In the genomic region with DNA sequence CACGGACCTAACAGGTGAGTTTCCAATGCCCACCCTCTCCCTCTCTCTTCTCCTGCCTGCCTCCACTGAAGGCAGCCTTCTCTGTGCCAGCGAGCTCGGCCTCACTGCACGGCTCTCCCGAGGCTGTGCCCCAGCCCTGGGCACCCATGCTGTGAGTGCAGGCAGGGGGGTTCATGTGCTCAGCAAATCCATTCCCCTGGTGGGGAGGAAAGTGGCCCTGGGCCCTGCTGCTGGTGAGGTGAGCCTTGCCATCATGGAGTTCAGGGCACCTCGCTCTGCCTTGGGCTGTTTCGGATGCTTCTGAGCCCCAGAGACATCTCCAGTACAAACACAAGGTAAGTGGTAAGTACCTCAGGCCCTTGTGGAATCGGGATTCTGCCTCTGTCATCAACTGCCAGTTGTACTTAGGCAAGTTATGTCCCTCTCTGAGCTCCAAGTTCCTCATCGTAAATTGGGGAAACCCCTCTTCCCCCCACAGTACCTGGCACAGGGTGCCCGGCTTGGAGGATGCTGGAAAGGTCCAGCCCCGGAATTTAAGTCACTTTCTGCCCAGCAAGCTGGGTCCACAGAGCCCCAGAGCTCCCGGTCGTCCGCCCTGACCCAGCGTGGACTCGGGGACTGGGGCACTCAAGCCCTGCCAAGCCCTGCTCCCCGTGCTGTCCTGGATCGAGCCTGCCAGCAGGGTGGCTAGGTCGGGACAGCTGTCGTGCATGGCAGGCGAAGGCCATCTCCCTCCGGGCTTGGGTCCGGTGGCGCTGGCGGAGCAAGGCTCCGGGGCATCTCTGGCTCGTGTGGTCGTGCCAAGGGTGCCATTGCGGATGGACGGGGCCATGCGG, we compare ENCODE assay signal across 1 cellular context.
TF ChIP-seq lines count a peak whose summit lies in the region.

No MANE protein-coding gene starts in this region.

TF ChIP-seq in HepG2, 621 proteins besides CTCF, POLR2A, EP300 and RAD21 (continues in another document):
- TF ChIP-seq ZNF768 (CRISPR knock-in tag; IDR thresholded peaks at IDR 0.05) (peak; percentile 14; the same call in 1 of the 2 replicates), SYNCRIP (IDR thresholded peaks at IDR 0.05; ENCODE audit: insufficient read depth, low read depth, low read length) (no peak), MYNN (CRISPR knock-in tag; IDR thresholded peaks at IDR 0.05; ENCODE audit: low read depth) (no peak), ZNF232 (CRISPR knock-in tag; IDR thresholded peaks at IDR 0.05; ENCODE audit: borderline replicate concordance) (no peak), ZBTB20 (CRISPR knock-in tag; IDR thresholded peaks at IDR 0.05; ENCODE audit: borderline replicate concordance, low read depth) (peak; percentile 2; the same call in 1 of the 2 replicates), ZNF547 (CRISPR knock-in tag; IDR thresholded peaks at IDR 0.05) (no peak), ZFP1 (CRISPR knock-in tag; IDR thresholded peaks at IDR 0.05) (no peak), ZNF558 (CRISPR knock-in tag; IDR thresholded peaks at IDR 0.05; ENCODE audit: borderline replicate concordance) (0 out of 2 replicates have a peak, but pooled peaks have one; percentile 27), KDM5B (CRISPR knock-in tag; IDR thresholded peaks at IDR 0.05; ENCODE audit: borderline replicate concordance) (no peak), RBM39 (IDR thresholded peaks at IDR 0.05; ENCODE audit: low read depth, low read length, poor library complexity, severe bottlenecking) (peak; percentile 29), ZNF263 (CRISPR knock-in tag; IDR thresholded peaks at IDR 0.05) (peak; percentile 7; the same call in 1 of the 2 replicates), ZNF124 (CRISPR knock-in tag; IDR thresholded peaks at IDR 0.05) (no peak), TOE1 (CRISPR knock-in tag; IDR thresholded peaks at IDR 0.05) (no peak), ZNF501 (CRISPR knock-in tag; IDR thresholded peaks at IDR 0.05) (peak; percentile 68), ZNF891 (CRISPR knock-in tag; IDR thresholded peaks at IDR 0.05) (no peak), TBX3 (IDR thresholded peaks at IDR 0.05; ENCODE audit: borderline replicate concordance) (no peak), KMT2A (CRISPR knock-in tag; IDR thresholded peaks at IDR 0.05) (no peak), KDM5A (IDR thresholded peaks at IDR 0.05; ENCODE audit: borderline replicate concordance, low read length) (no peak)
- TF ChIP-seq, protein P1, sequence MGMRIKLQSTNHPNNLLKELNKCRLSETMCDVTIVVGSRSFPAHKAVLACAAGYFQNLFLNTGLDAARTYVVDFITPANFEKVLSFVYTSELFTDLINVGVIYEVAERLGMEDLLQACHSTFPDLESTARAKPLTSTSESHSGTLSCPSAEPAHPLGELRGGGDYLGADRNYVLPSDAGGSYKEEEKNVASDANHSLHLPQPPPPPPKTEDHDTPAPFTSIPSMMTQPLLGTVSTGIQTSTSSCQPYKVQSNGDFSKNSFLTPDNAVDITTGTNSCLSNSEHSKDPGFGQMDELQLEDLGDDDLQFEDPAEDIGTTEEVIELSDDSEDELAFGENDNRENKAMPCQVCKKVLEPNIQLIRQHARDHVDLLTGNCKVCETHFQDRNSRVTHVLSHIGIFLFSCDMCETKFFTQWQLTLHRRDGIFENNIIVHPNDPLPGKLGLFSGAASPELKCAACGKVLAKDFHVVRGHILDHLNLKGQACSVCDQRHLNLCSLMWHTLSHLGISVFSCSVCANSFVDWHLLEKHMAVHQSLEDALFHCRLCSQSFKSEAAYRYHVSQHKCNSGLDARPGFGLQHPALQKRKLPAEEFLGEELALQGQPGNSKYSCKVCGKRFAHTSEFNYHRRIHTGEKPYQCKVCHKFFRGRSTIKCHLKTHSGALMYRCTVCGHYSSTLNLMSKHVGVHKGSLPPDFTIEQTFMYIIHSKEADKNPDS (CRISPR knock-in tag; IDR thresholded peaks at IDR 0.05): 0 out of 2 replicates have a peak, but pooled peaks have one; percentile 56
- TF ChIP-seq, protein P2, sequence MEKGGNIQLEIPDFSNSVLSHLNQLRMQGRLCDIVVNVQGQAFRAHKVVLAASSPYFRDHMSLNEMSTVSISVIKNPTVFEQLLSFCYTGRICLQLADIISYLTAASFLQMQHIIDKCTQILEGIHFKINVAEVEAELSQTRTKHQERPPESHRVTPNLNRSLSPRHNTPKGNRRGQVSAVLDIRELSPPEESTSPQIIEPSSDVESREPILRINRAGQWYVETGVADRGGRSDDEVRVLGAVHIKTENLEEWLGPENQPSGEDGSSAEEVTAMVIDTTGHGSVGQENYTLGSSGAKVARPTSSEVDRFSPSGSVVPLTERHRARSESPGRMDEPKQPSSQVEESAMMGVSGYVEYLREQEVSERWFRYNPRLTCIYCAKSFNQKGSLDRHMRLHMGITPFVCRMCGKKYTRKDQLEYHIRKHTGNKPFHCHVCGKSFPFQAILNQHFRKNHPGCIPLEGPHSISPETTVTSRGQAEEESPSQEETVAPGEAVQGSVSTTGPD (CRISPR knock-in tag; IDR thresholded peaks at IDR 0.05): no peak
- TF ChIP-seq, protein P3, sequence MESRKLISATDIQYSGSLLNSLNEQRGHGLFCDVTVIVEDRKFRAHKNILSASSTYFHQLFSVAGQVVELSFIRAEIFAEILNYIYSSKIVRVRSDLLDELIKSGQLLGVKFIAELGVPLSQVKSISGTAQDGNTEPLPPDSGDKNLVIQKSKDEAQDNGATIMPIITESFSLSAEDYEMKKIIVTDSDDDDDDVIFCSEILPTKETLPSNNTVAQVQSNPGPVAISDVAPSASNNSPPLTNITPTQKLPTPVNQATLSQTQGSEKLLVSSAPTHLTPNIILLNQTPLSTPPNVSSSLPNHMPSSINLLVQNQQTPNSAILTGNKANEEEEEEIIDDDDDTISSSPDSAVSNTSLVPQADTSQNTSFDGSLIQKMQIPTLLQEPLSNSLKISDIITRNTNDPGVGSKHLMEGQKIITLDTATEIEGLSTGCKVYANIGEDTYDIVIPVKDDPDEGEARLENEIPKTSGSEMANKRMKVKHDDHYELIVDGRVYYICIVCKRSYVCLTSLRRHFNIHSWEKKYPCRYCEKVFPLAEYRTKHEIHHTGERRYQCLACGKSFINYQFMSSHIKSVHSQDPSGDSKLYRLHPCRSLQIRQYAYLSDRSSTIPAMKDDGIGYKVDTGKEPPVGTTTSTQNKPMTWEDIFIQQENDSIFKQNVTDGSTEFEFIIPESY (CRISPR knock-in tag; IDR thresholded peaks at IDR 0.05): peak; percentile 55
- TF ChIP-seq, protein P4, sequence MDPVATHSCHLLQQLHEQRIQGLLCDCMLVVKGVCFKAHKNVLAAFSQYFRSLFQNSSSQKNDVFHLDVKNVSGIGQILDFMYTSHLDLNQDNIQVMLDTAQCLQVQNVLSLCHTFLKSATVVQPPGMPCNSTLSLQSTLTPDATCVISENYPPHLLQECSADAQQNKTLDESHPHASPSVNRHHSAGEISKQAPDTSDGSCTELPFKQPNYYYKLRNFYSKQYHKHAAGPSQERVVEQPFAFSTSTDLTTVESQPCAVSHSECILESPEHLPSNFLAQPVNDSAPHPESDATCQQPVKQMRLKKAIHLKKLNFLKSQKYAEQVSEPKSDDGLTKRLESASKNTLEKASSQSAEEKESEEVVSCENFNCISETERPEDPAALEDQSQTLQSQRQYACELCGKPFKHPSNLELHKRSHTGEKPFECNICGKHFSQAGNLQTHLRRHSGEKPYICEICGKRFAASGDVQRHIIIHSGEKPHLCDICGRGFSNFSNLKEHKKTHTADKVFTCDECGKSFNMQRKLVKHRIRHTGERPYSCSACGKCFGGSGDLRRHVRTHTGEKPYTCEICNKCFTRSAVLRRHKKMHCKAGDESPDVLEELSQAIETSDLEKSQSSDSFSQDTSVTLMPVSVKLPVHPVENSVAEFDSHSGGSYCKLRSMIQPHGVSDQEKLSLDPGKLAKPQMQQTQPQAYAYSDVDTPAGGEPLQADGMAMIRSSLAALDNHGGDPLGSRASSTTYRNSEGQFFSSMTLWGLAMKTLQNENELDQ (CRISPR knock-in tag; IDR thresholded peaks at IDR 0.05; ENCODE audit: borderline replicate concordance): no peak
- TF ChIP-seq, protein P5, sequence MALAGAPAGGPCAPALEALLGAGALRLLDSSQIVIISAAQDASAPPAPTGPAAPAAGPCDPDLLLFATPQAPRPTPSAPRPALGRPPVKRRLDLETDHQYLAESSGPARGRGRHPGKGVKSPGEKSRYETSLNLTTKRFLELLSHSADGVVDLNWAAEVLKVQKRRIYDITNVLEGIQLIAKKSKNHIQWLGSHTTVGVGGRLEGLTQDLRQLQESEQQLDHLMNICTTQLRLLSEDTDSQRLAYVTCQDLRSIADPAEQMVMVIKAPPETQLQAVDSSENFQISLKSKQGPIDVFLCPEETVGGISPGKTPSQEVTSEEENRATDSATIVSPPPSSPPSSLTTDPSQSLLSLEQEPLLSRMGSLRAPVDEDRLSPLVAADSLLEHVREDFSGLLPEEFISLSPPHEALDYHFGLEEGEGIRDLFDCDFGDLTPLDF (CRISPR knock-in tag; IDR thresholded peaks at IDR 0.05): no peak
- TF ChIP-seq, protein P6, sequence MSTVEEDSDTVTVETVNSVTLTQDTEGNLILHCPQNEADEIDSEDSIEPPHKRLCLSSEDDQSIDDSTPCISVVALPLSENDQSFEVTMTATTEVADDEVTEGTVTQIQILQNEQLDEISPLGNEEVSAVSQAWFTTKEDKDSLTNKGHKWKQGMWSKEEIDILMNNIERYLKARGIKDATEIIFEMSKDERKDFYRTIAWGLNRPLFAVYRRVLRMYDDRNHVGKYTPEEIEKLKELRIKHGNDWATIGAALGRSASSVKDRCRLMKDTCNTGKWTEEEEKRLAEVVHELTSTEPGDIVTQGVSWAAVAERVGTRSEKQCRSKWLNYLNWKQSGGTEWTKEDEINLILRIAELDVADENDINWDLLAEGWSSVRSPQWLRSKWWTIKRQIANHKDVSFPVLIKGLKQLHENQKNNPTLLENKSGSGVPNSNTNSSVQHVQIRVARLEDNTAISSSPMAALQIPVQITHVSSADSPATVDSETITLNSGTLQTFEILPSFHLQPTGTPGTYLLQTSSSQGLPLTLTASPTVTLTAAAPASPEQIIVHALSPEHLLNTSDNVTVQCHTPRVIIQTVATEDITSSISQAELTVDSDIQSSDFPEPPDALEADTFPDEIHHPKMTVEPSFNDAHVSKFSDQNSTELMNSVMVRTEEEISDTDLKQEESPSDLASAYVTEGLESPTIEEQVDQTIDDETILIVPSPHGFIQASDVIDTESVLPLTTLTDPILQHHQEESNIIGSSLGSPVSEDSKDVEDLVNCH (CRISPR knock-in tag; IDR thresholded peaks at IDR 0.05): no peak
- TF ChIP-seq, protein P7, sequence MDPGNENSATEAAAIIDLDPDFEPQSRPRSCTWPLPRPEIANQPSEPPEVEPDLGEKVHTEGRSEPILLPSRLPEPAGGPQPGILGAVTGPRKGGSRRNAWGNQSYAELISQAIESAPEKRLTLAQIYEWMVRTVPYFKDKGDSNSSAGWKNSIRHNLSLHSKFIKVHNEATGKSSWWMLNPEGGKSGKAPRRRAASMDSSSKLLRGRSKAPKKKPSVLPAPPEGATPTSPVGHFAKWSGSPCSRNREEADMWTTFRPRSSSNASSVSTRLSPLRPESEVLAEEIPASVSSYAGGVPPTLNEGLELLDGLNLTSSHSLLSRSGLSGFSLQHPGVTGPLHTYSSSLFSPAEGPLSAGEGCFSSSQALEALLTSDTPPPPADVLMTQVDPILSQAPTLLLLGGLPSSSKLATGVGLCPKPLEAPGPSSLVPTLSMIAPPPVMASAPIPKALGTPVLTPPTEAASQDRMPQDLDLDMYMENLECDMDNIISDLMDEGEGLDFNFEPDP (CRISPR knock-in tag; conservative IDR thresholded peaks at IDR 0.05): no peak
- TF ChIP-seq, protein P8, sequence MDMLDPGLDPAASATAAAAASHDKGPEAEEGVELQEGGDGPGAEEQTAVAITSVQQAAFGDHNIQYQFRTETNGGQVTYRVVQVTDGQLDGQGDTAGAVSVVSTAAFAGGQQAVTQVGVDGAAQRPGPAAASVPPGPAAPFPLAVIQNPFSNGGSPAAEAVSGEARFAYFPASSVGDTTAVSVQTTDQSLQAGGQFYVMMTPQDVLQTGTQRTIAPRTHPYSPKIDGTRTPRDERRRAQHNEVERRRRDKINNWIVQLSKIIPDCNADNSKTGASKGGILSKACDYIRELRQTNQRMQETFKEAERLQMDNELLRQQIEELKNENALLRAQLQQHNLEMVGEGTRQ (IDR thresholded peaks at IDR 0.05; ENCODE audit: low read depth, low read length): no peak
- TF ChIP-seq, protein P8 (CRISPR knock-in tag; IDR thresholded peaks at IDR 0.05; ENCODE audit: borderline replicate concordance): no peak
- TF ChIP-seq, protein P9, sequence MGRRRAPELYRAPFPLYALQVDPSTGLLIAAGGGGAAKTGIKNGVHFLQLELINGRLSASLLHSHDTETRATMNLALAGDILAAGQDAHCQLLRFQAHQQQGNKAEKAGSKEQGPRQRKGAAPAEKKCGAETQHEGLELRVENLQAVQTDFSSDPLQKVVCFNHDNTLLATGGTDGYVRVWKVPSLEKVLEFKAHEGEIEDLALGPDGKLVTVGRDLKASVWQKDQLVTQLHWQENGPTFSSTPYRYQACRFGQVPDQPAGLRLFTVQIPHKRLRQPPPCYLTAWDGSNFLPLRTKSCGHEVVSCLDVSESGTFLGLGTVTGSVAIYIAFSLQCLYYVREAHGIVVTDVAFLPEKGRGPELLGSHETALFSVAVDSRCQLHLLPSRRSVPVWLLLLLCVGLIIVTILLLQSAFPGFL (CRISPR knock-in tag; IDR thresholded peaks at IDR 0.05): no peak
- TF ChIP-seq, protein P10, sequence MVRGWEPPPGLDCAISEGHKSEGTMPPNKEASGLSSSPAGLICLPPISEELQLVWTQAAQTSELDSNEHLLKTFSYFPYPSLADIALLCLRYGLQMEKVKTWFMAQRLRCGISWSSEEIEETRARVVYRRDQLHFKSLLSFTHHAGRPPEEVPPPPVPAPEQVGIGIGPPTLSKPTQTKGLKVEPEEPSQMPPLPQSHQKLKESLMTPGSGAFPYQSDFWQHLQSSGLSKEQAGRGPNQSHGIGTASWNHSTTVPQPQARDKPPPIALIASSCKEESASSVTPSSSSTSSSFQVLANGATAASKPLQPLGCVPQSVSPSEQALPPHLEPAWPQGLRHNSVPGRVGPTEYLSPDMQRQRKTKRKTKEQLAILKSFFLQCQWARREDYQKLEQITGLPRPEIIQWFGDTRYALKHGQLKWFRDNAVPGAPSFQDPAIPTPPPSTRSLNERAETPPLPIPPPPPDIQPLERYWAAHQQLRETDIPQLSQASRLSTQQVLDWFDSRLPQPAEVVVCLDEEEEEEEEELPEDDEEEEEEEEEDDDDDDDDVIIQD (CRISPR knock-in tag; IDR thresholded peaks at IDR 0.05; ENCODE audit: low read depth): no peak
